ENCODE assay signal across 8 cellular contexts in the genomic region with DNA sequence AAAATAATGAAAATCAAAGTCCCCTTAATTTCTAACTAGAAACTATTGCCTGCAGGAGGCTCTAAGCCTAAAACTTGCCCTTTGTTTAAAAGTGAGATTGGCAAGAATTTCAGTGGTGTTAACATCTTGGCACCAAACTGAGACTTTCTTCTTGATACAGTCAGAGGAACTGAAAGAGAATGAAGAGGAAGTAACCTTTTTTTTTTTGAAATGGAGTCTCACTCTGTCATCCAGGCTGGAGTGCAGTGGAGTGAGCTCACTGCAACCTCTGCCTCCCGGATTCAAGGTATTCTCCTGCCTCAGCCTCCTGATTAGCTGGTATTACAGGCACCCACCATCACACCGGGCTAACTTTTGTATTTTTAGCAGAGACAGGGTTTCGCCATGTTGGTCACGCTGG. TPM values are rescaled to one million over a fixed set of nuclear protein-coding genes. Genes with fewer than 3 reads are reported as not detected.
DNase-seq lines count a peak whose midpoint lies in the region; ATAC-seq and TF ChIP-seq lines count a peak whose summit lies in the region.

No MANE protein-coding gene starts in this region.

- DNase-seq in heart right ventricle (no peak), heart left ventricle (no peak), breast epithelium (ENCODE audit: low spot score in 2 of 2) (no peak), upper lobe of left lung (no peak), DMS79 (lab: John Stamatoyannopoulos, UW) (no peak), GM19240 (ENCODE audit: insufficient read length, low spot score) (no peak)
- DNase-seq in natural killer cell treated with Interleukin-12 subunit alpha and Interleukin-12 subunit beta and Interleukin-15 and Interleukin-18, amount 100 ng/mL, for 72 hours (ENCODE audit: low spot score): no peak

- H3K36me3 ChIP-seq in heart right ventricle (no peaks in the 10 kb centered on the region), heart left ventricle (no peaks in the 10 kb centered on the region), breast epithelium (no peaks in the 10 kb centered on the region), upper lobe of left lung (no peaks in the 10 kb centered on the region)

- H3K4me3 ChIP-seq in heart right ventricle (no peak overlapping the region), heart left ventricle (peak overlapping the region in 1 of 12 donors; percentile 6), breast epithelium (peak overlapping the region in 1 of 3 donors; percentile 17), upper lobe of left lung (no peak overlapping the region)

- H3K9me3 ChIP-seq in heart right ventricle (no peaks in the 10 kb centered on the region), heart left ventricle (no peaks in the 10 kb centered on the region), breast epithelium (no peaks in the 10 kb centered on the region), upper lobe of left lung (no peaks in the 10 kb centered on the region)

- ATAC-seq in heart right ventricle: peak in 1 of 8 donors; percentile 36
- no peak for ATAC-seq in heart left ventricle
- peak; percentile 41 for ATAC-seq in HG03442 (IDR thresholded peaks at IDR 0.05; ENCODE audit: unreplicated experiment)
- ATAC-seq in upper lobe of left lung (ENCODE audit: low FRiP score in 2 of 2): peak in 1 of 2 donors; percentile 31
- no peak for ATAC-seq in natural killer cell treated with Interleukin-12 subunit alpha and Interleukin-12 subunit beta and Interleukin-15 and Interleukin-18, amount 100 ng/mL, for 72 hours

- H3K9me3 Mint-ChIP-seq in natural killer cell treated with Interleukin-12 subunit alpha and Interleukin-12 subunit beta and Interleukin-15 and Interleukin-18, amount 100 ng/mL, for 72 hours: no peaks in the 10 kb centered on the region

- 66 to 73% methylated on average over 4 of the region's 4 CpGs for WGBS in heart right ventricle, 2 donors
- 59 to 72% (median 66%) methylated on average over 4 of the region's 4 CpGs for WGBS in heart left ventricle, 4 donors
- WGBS in upper lobe of left lung, 2 donors: 64% methylated on average over 4 of the region's 4 CpGs

- TF ChIP-seq POLR2A in heart left ventricle (IDR thresholded peaks at IDR 0.05) (no peak), breast epithelium (IDR thresholded peaks at IDR 0.05) (no peak), upper lobe of left lung (IDR thresholded peaks at IDR 0.05) (no peak)

- peak in 1 of 9 donors; percentile 16 for TF ChIP-seq CTCF in heart right ventricle (IDR thresholded peaks at IDR 0.05)
- TF ChIP-seq CTCF in heart left ventricle (IDR thresholded peaks at IDR 0.05): no peak
- no peak for TF ChIP-seq CTCF in breast epithelium (IDR thresholded peaks at IDR 0.05)
- TF ChIP-seq CTCF in upper lobe of left lung (IDR thresholded peaks at IDR 0.05): no peak

- no peaks in the 10 kb centered on the region for H3K36me3 Mint-ChIP-seq in natural killer cell treated with Interleukin-12 subunit alpha and Interleukin-12 subunit beta and Interleukin-15 and Interleukin-18, amount 100 ng/mL, for 72 hours

- H3K27ac Mint-ChIP-seq in natural killer cell treated with Interleukin-12 subunit alpha and Interleukin-12 subunit beta and Interleukin-15 and Interleukin-18, amount 100 ng/mL, for 72 hours: no peak overlapping the region

- no peak overlapping the region for H3K4me3 Mint-ChIP-seq in natural killer cell treated with Interleukin-12 subunit alpha and Interleukin-12 subunit beta and Interleukin-15 and Interleukin-18, amount 100 ng/mL, for 72 hours

- peaks cover 0 to 64% (median 42%) of the 10 kb centered on the region in 9 donors for H3K4me1 ChIP-seq in heart right ventricle
- peaks cover 0 to 49% (median 26%) of the 10 kb centered on the region in 12 donors for H3K4me1 ChIP-seq in heart left ventricle
- peaks cover 0 to 14% of the 10 kb centered on the region in 2 donors for H3K4me1 ChIP-seq in breast epithelium
- peaks cover 29 to 32% (median 30%) of the 10 kb centered on the region in 4 donors for H3K4me1 ChIP-seq in upper lobe of left lung

- no peaks in the 10 kb centered on the region for H3K27me3 ChIP-seq in heart right ventricle
- no peaks in the 10 kb centered on the region for H3K27me3 ChIP-seq in heart left ventricle
- no peaks in the 10 kb centered on the region for H3K27me3 ChIP-seq in breast epithelium
- H3K27me3 ChIP-seq in upper lobe of left lung: no peaks in the 10 kb centered on the region

- no peaks in the 10 kb centered on the region for H3K27me3 Mint-ChIP-seq in natural killer cell treated with Interleukin-12 subunit alpha and Interleukin-12 subunit beta and Interleukin-15 and Interleukin-18, amount 100 ng/mL, for 72 hours

- intact Hi-C loops in heart right ventricle (cut with DNase I): loop anchor here in 3 of 10 donors (1.0 to 5.0 kb wide), 3 partner anchors 46 to 126 kb away; a partner anchor contains a TSS
- intact Hi-C loops in heart left ventricle (cut with DNase I): loop anchor here in 4 of 10 donors (5.0 to 10.0 kb wide), 4 partner anchors 36 to 441 kb away; a partner anchor contains a TSS
- intact Hi-C loops in breast epithelium (cut with DNase I; ENCODE audit: low total_unique reads): no loop called here

- H3K4me1 Mint-ChIP-seq in natural killer cell treated with Interleukin-12 subunit alpha and Interleukin-12 subunit beta and Interleukin-15 and Interleukin-18, amount 100 ng/mL, for 72 hours (ENCODE audit: low read depth in 2 of 2): peaks cover 18 to 22% of the 10 kb centered on the region in 2 donors

- peak overlapping the region in 7 of 10 donors; percentile 2 to 63 (median 25) for H3K27ac ChIP-seq in heart right ventricle
- peak overlapping the region in 4 of 12 donors; percentile 10 to 51 (median 14) for H3K27ac ChIP-seq in heart left ventricle
- peak overlapping the region; percentile 56 to 97 for H3K27ac ChIP-seq in breast epithelium
- H3K27ac ChIP-seq in upper lobe of left lung: peak overlapping the region; percentile 36 to 51 (median 42)

- no peak for TF ChIP-seq EP300 in upper lobe of left lung (IDR thresholded peaks at IDR 0.05)

RNA-seq across cellular contexts. Expression of a gene that starts 3.6 kb away (rescaled TPM):
- 10 to 100 TPM in 9 of 10 donors, 1 to 10 TPM in 1; 10.0 to 26.8 (median 22.2) TPM for total RNA-seq in heart right ventricle
- 1 to 10 TPM; 2.5 to 9.4 TPM for polyA plus RNA-seq in heart right ventricle
- 10 to 100 TPM; 12.6 to 25.7 (median 24.0) TPM for total RNA-seq in heart left ventricle
- 1 to 10 TPM; 5.0 to 5.9 TPM for polyA plus RNA-seq in heart left ventricle
- total RNA-seq in breast epithelium: 10 to 100 TPM; 27.5 to 93.2 (median 56.4) TPM
- total RNA-seq in upper lobe of left lung: 10 to 100 TPM; 20.0 to 51.6 (median 25.7) TPM
- 10 to 100 TPM; 22.6 to 32.6 TPM for total RNA-seq in natural killer cell treated with Interleukin-12 subunit alpha and Interleukin-12 subunit beta and Interleukin-15 and Interleukin-18, amount 100 ng/mL, for 72 hours

RNA-seq across cellular contexts. Expression of a gene that starts 5.4 kb away (rescaled TPM):
- total RNA-seq in heart right ventricle: 1 to 10 TPM; 1.9 to 3.1 (median 2.6) TPM
- polyA plus RNA-seq in heart right ventricle: 1 to 10 TPM; 2.1 to 4.6 TPM
- 1 to 10 TPM; 2.0 to 5.3 (median 2.7) TPM for total RNA-seq in heart left ventricle
- polyA plus RNA-seq in heart left ventricle: 1 to 10 TPM; 2.9 to 3.5 TPM
- total RNA-seq in breast epithelium: 10 to 100 TPM in 2 of 3 donors, 1 to 10 TPM in 1; 8.8 to 14.7 (median 13.5) TPM
- total RNA-seq in upper lobe of left lung: 10 to 100 TPM in 2 of 6 donors, 1 to 10 TPM in 4; 4.0 to 20.7 (median 8.7) TPM
- 10 to 100 TPM in 1 of 2 donors, 1 to 10 TPM in 1; 6.0 to 11.9 TPM for total RNA-seq in natural killer cell treated with Interleukin-12 subunit alpha and Interleukin-12 subunit beta and Interleukin-15 and Interleukin-18, amount 100 ng/mL, for 72 hours
